ENCODE assay signal across 8 cellular contexts in the genomic region with DNA sequence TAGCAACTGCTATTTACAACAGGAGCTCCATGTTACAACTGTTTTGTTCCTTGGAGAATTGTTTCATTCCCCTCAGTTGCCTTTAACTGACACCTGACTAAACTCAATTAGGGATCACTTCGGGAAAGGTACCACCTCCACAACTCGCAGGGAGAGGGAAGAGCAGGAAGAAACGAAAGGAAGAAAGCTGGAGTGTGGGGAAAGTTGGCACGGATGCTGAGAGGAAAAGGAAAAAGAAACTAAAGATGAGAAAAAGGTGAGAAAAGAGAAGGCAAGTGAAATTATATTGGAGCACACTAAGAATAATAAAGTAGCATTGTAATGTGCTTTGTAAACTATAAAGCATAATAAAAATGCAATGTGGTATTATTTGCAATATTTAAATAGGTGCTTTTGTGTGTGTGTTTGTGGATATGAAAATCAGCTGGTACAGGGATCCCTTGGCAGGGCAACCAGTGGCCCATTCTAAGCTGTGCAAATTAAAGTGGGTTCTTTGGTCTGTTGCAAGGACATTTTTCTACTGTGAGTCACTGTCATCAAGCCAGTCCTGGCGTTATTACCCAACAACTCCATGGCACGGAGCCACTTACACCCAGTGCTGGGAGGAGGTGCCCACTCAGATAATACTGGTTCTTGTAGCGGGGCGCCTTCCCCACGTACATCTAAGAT. TPM values are rescaled to one million over a fixed set of nuclear protein-coding genes. Genes with fewer than 3 reads are reported as not detected.
DNase-seq lines count a peak whose midpoint lies in the region; ATAC-seq and TF ChIP-seq lines count a peak whose summit lies in the region.

No MANE protein-coding gene starts in this region.

- no peaks in the 10 kb centered on the region for H3K27me3 ChIP-seq in foreskin keratinocyte

- no peak for ATAC-seq in activated T-cell treated with anti-CD3 and anti-CD28 coated beads, Interleukin-2, amount 50 U/mL, for 72 hours (replicated peaks in 1 of 2)
- ATAC-seq in foreskin keratinocyte: peak; percentile 72
- no peak for ATAC-seq in GM18909 (IDR thresholded peaks at IDR 0.05; ENCODE audit: poor library complexity, unreplicated experiment)

- H3K27ac Mint-ChIP-seq in activated T-cell treated with anti-CD3 and anti-CD28 coated beads, Interleukin-2, amount 50 U/mL, for 72 hours: peak overlapping the region; percentile 15

- TF ChIP-seq CTCF in foreskin keratinocyte (conservative IDR thresholded peaks at IDR 0.05): no peak

- no peaks in the 10 kb centered on the region for H3K27me3 Mint-ChIP-seq in activated T-cell treated with anti-CD3 and anti-CD28 coated beads, Interleukin-2, amount 50 U/mL, for 72 hours (ENCODE audit: low read depth)

- peak overlapping the region; percentile 29 to 50 for H3K4me3 Mint-ChIP-seq in activated T-cell treated with anti-CD3 and anti-CD28 coated beads, Interleukin-2, amount 50 U/mL, for 72 hours

- DNase-seq in activated T-cell treated with anti-CD3 and anti-CD28 coated beads, Interleukin-2, amount 50 U/mL, for 72 hours: no peak
- no peak for DNase-seq in activated T-cell treated with anti-CD3 and anti-CD28 coated beads, Interleukin-2, amount 50 U/mL, for 48 hours
- peak; percentile 72 for DNase-seq in T1000 (lab: John Stamatoyannopoulos, UW)
- peak; percentile 54 to 81 for DNase-seq in foreskin keratinocyte
- peak in 9 of 10 donors; percentile 29 to 89 (median 58) for DNase-seq in posterior cingulate gyrus
- DNase-seq in NCI-H1417 treated with DMSO at 0.1 percent for 48 hours (lab: John Stamatoyannopoulos, UW): no peak
- DNase-seq in effector CD8-positive, alpha-beta T cell (lab: John Stamatoyannopoulos, UW): no peak

- peaks cover 55% of the 10 kb centered on the region for H3K4me1 Mint-ChIP-seq in activated T-cell treated with anti-CD3 and anti-CD28 coated beads, Interleukin-2, amount 50 U/mL, for 72 hours (ENCODE audit: low read depth)

- H3K4me1 ChIP-seq in foreskin keratinocyte: peaks cover 22% of the 10 kb centered on the region

- no peaks in the 10 kb centered on the region for H3K9me3 Mint-ChIP-seq in activated T-cell treated with anti-CD3 and anti-CD28 coated beads, Interleukin-2, amount 50 U/mL, for 72 hours

- intact Hi-C loops in posterior cingulate gyrus (cut with DNase I): no loop called here

- H3K27ac ChIP-seq in foreskin keratinocyte: peak overlapping the region; percentile 78

- peaks cover 1 to 6% of the 10 kb centered on the region in 2 donors for H3K36me3 Mint-ChIP-seq in activated T-cell treated with anti-CD3 and anti-CD28 coated beads, Interleukin-2, amount 50 U/mL, for 72 hours (ENCODE audit: insufficient read depth in 2 of 2)

RNA-seq across cellular contexts. Expression of a gene that starts 45.9 kb away (rescaled TPM):
- total RNA-seq in activated T-cell treated with anti-CD3 and anti-CD28 coated beads, Interleukin-2, amount 50 U/mL, for 72 hours: 10 to 100 TPM; 28.7 to 35.4 TPM
- total RNA-seq in foreskin keratinocyte: 17.7 and 20.1 TPM in 2 replicates
- 2.1 and 2.6 TPM in 2 replicates for polyA plus RNA-seq in foreskin keratinocyte

Comparison
In these comparisons a context has a peak if more than half of its experiments do, and no peak if none do; other contexts are left out.
1. DNase-seq: peak in T1000 (single experiment), foreskin keratinocyte (2 of 2) and posterior cingulate gyrus (9 of 10); none in activated T-cell treated with anti-CD3 and anti-CD28 coated beads, Interleukin-2, amount 50 U/mL, for 72 hours (0 of 2), activated T-cell treated with anti-CD3 and anti-CD28 coated beads, Interleukin-2, amount 50 U/mL, for 48 hours (0 of 2), NCI-H1417 treated with DMSO at 0.1 percent for 48 hours (single experiment) and effector CD8-positive, alpha-beta T cell (single experiment).